27 cellular contexts compared by ENCODE assay signal in the genomic region with DNA sequence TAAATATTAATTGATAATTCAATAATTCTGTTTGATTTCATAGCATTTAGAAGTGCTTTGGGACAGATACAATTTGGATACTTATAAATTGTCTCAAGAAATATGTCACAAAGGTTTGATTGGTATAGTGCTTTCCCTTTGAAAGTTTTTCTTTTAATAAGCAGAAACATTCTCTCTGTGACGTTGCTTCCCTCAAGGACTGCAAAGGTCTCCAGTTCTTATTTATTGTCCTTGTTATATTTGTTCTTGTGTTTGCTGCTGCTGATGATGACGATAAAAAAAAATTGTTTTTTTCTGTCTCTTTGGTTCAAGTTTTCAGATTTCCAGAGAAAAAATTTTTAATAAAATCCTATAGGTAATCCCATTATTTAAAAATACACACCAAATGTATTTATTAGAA.
"Had no signal": no experiment of that assay in that cellular context is flagged by ENCODE, and none has a peak within 500 bp of the region (broad histone marks: within the 10 kb centered on the region; RNA-seq: fewer than 3 reads in every experiment).

No MANE protein-coding gene starts in this region.

- FAIRE-seq: urothelium cell line had no signal

- H3K27me3 ChIP-seq: stomach, suprapubic skin, testis, thyroid gland, tibial artery, tibial nerve, transverse colon, upper lobe of left lung, upper lobe of right lung, uterus, vagina had no signal

- H3K9me3 ChIP-seq: stomach, suprapubic skin, testis, thoracic aorta, thyroid gland, tibial artery, tibial nerve, transverse colon, upper lobe of left lung, upper lobe of right lung, uterus, vagina had no signal

- H3K4me1 ChIP-seq: stomach, suprapubic skin, testis, thyroid gland, tibial artery, tibial nerve, transverse colon, upper lobe of left lung, upper lobe of right lung, uterus, vagina had no signal

- H3K27ac ChIP-seq: stomach, suprapubic skin, testis, thoracic aorta, thyroid gland, tibial artery, tibial nerve, transverse colon, upper lobe of left lung, upper lobe of right lung, uterus, vagina had no signal

- H3K36me3 ChIP-seq: stomach, suprapubic skin, thoracic aorta, thyroid gland, tibial artery, tibial nerve, transverse colon, upper lobe of left lung, upper lobe of right lung, uterus, vagina had no signal

- H3K4me3 ChIP-seq: stomach, suprapubic skin, testis, thoracic aorta, thyroid gland, tibial artery, tibial nerve, transverse colon, upper lobe of left lung, upper lobe of right lung, uterus, vagina had no signal

- DNase-seq: stimulated activated CD4-positive, alpha-beta T cell treated with anti-CD3 and anti-CD28 coated beads, Interleukin-2, amount 100 ng/mL, for 48 hours; stimulated activated CD4-positive, alpha-beta T cell treated with anti-CD3 and anti-CD28 coated beads, Interleukin-4, amount 100 ng/mL, for 1 hour; stimulated activated CD4-positive, alpha-beta T cell treated with anti-CD3 and anti-CD28 coated beads, Interleukin-4, amount 100 ng/mL, for 24 hours; stimulated activated CD4-positive, alpha-beta T cell treated with anti-CD3 and anti-CD28 coated beads, Interleukin-4, amount 100 ng/mL, for 4 hours; stimulated activated CD8-positive, alpha-beta memory T cell treated with anti-CD3 and anti-CD28 coated beads, Interleukin-4, amount 100 ng/mL, for 48 hours; stimulated activated naive B cell treated with anti-CD40 and anti-IgM and Interleukin-4, amounts not matched to agents 10 μg/mL and 1 μg/mL and 100 μg/mL, for 72 hours; stimulated activated naive CD4-positive, alpha-beta T cell; stimulated activated naive CD4-positive, alpha-beta T cell treated with Interleukin-2 at 50 U/mL for 16 hours; stimulated activated naive CD8-positive, alpha-beta T cell treated with anti-CD3 and anti-CD28 coated beads, Interleukin-15, amount 100 ng/mL, for 72 hours; stimulated activated naive CD8-positive, alpha-beta T cell treated with anti-CD3 and anti-CD28 coated beads, Interleukin-15, Interleukin-2, amounts not matched to agents 100 U/mL and 50 U/mL, for 24 hours; stomach; substantia nigra; testis; thyroid gland; tibial artery; transverse colon; trophoblast cell; upper lobe of left lung; upper lobe of right lung; uterus had no signal

- ATAC-seq: stimulated activated effector memory CD8-positive, alpha-beta T cell treated with anti-CD3 and anti-CD28 coated beads, Interleukin-12 subunit alpha, Interleukin-12 subunit beta, amount 100 ng/mL, for 72 hours; stimulated activated memory B cell treated with anti-CD40 and anti-IgM and Interleukin-4, amounts not matched to agents 10 μg/mL and 1 μg/mL and 100 μg/mL, for 72 hours; stimulated activated naive B cell treated with anti-CD40 and anti-IgM and Interleukin-4, amounts not matched to agents 10 μg/mL and 1 μg/mL and 100 μg/mL, for 72 hours; stimulated activated naive CD8-positive, alpha-beta T cell treated with anti-CD3 and anti-CD28 coated beads, Interleukin-15, amount 100 ng/mL, for 72 hours; stimulated activated naive CD8-positive, alpha-beta T cell treated with anti-CD3 and anti-CD28 coated beads, Interleukin-15, Interleukin-2, amounts not matched to agents 100 U/mL and 50 U/mL, for 24 hours; upper lobe of right lung had no signal
